ENCODE assay signal across 8 cellular contexts in the genomic region with DNA sequence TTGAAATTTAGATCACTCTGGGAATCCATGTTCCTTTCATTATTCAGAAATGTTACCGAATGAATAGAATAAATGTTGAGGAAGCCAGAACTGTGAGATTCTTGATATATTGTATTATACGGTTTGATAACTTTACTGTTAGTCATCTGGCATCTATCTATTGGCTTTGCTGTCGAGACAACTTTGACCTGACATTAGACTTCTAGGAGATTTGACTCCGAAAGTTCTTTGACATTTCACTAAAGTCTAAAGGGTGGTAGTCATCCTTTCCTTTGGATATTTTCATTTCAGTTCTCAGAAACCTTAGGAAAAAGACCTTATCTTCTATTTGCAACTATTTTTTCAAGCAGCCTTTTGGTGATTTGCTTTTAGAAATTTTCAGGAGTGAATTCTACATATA.
DNase-seq lines count a peak whose midpoint lies in the region; ATAC-seq and TF ChIP-seq lines count a peak whose summit lies in the region.

No MANE protein-coding gene starts in this region.

- DNase-seq in NCI-H2107 treated with DMSO at 0.1 percent for 48 hours (lab: John Stamatoyannopoulos, UW; ENCODE audit: unreplicated experiment) (peak; percentile 45), NCI-H2107 (lab: John Stamatoyannopoulos, UW) (no peak), WERI-Rb-1 (no peak), iPS DF 6.9 (ENCODE audit: low read depth, low spot score) (no peak), iPS-NIHi11 (ENCODE audit: low spot score) (no peak), D341Med (ENCODE audit: low spot score) (no peak), EL (no peak)

- H3K4me1 ChIP-seq in iPS DF 6.9 (ENCODE audit: control insufficient read depth, insufficient read depth, low read length), result peaks cover 2% of the 10 kb centered on the region; the same call in 1 of the 2 replicates

- H3K4me3 ChIP-seq in WERI-Rb-1 (ENCODE audit: low read depth, low read length) (peak overlapping the region; percentile 93), iPS DF 6.9 (ENCODE audit: low read length) (peak overlapping the region; percentile 31; the same call in 1 of the 2 replicates)

- H3K9me3 Mint-ChIP-seq in stimulated activated memory B cell treated with anti-CD40 and anti-IgM and Interleukin-4, amounts not matched to agents 10 μg/mL and 1 μg/mL and 100 μg/mL, for 72 hours, result no peaks in the 10 kb centered on the region

- peak overlapping the region; percentile 60 for H3K4me3 Mint-ChIP-seq in stimulated activated memory B cell treated with anti-CD40 and anti-IgM and Interleukin-4, amounts not matched to agents 10 μg/mL and 1 μg/mL and 100 μg/mL, for 72 hours

- no CpG with 5 or more reads among the region's 4 CpGs for WGBS in iPS DF 6.9 (ENCODE audit: insufficient coverage, insufficient read length)

- peak overlapping the region; percentile 90 for H3K27ac ChIP-seq in WERI-Rb-1
- no peak overlapping the region for H3K27ac ChIP-seq in iPS DF 6.9 (ENCODE audit: low read length)

- peak overlapping the region; percentile 90 for H3K27ac Mint-ChIP-seq in stimulated activated memory B cell treated with anti-CD40 and anti-IgM and Interleukin-4, amounts not matched to agents 10 μg/mL and 1 μg/mL and 100 μg/mL, for 72 hours

- H3K9me3 ChIP-seq in WERI-Rb-1 (ENCODE audit: severe bottlenecking) (no peaks in the 10 kb centered on the region), iPS DF 6.9 (ENCODE audit: control insufficient read depth, insufficient read depth, low read length) (no peaks in the 10 kb centered on the region)

- H3K27me3 ChIP-seq in WERI-Rb-1 (ENCODE audit: insufficient read depth, low read depth, severe bottlenecking) (no peaks in the 10 kb centered on the region), iPS DF 6.9 (ENCODE audit: control insufficient read depth, insufficient read depth, low read length) (no peaks in the 10 kb centered on the region)

- peaks cover 33% of the 10 kb centered on the region for H3K4me1 Mint-ChIP-seq in stimulated activated memory B cell treated with anti-CD40 and anti-IgM and Interleukin-4, amounts not matched to agents 10 μg/mL and 1 μg/mL and 100 μg/mL, for 72 hours

- no peaks in the 10 kb centered on the region for H3K27me3 Mint-ChIP-seq in stimulated activated memory B cell treated with anti-CD40 and anti-IgM and Interleukin-4, amounts not matched to agents 10 μg/mL and 1 μg/mL and 100 μg/mL, for 72 hours

- TF ChIP-seq CTCF in WERI-Rb-1 (IDR thresholded peaks at IDR 0.05; ENCODE audit: low read depth, low read length), result no peak

- ATAC-seq in stimulated activated memory B cell treated with anti-CD40 and anti-IgM and Interleukin-4, amounts not matched to agents 10 μg/mL and 1 μg/mL and 100 μg/mL, for 72 hours, result no peak

- H3K36me3 Mint-ChIP-seq in stimulated activated memory B cell treated with anti-CD40 and anti-IgM and Interleukin-4, amounts not matched to agents 10 μg/mL and 1 μg/mL and 100 μg/mL, for 72 hours, result peaks cover 7% of the 10 kb centered on the region

- H3K36me3 ChIP-seq in WERI-Rb-1 (peaks cover 2% of the 10 kb centered on the region), iPS DF 6.9 (ENCODE audit: control insufficient read depth, insufficient read depth, low read length) (no peaks in the 10 kb centered on the region)
